ENCODE assay signal across 11 cellular contexts in genomic region chr3:149174901-149175300, GRCh38. TPM values are rescaled to one million over a fixed set of nuclear protein-coding genes. Genes with fewer than 3 reads are reported as not detected.
DNase-seq lines count a peak whose midpoint lies in the region; ATAC-seq and TF ChIP-seq lines count a peak whose summit lies in the region.
"Had no signal": no experiment of that assay in that cellular context is flagged by ENCODE, and none has a peak within 500 bp of the region (broad histone marks: within the 10 kb centered on the region; RNA-seq: fewer than 3 reads in every experiment).

No MANE protein-coding gene starts in this region.

- peaks cover 0 to 19% of the 10 kb centered on the region in 2 donors for H3K36me3 Mint-ChIP-seq in activated T-cell treated with anti-CD3 and anti-CD28 coated beads, Interleukin-2, amount 50 U/mL, for 72 hours (ENCODE audit: insufficient read depth in 2 of 2)
- H3K36me3 Mint-ChIP-seq in stimulated activated naive CD8-positive, alpha-beta T cell treated with anti-CD3 and anti-CD28 coated beads, Interleukin-15, Interleukin-2, amounts not matched to agents 100 ng/mL and 50 ng/mL, for 24 hours (ENCODE audit: low read depth) = peaks cover 46% of the 10 kb centered on the region

- H3K4me3 Mint-ChIP-seq in activated T-cell treated with anti-CD3 and anti-CD28 coated beads, Interleukin-2, amount 50 U/mL, for 72 hours = peak overlapping the region; percentile 8 to 9
- H3K4me3 Mint-ChIP-seq in stimulated activated naive CD8-positive, alpha-beta T cell treated with anti-CD3 and anti-CD28 coated beads, Interleukin-15, Interleukin-2, amounts not matched to agents 100 ng/mL and 50 ng/mL, for 24 hours = no peak overlapping the region

- H3K4me1 ChIP-seq in left ventricle myocardium inferior = peaks cover 12% of the 10 kb centered on the region
- H3K4me1 ChIP-seq: BE2C had no signal

- TF ChIP-seq CTCF in left ventricle myocardium inferior (IDR thresholded peaks at IDR 0.05; ENCODE audit: borderline replicate concordance) = no peak

- H3K27me3 Mint-ChIP-seq in activated T-cell treated with anti-CD3 and anti-CD28 coated beads, Interleukin-2, amount 50 U/mL, for 72 hours (ENCODE audit: low read depth) = no peaks in the 10 kb centered on the region
- H3K27me3 Mint-ChIP-seq in stimulated activated naive CD8-positive, alpha-beta T cell treated with anti-CD3 and anti-CD28 coated beads, Interleukin-15, Interleukin-2, amounts not matched to agents 100 ng/mL and 50 ng/mL, for 24 hours = no peaks in the 10 kb centered on the region

- H3K4me3 ChIP-seq in left ventricle myocardium inferior = no peak overlapping the region

- intact Hi-C loops in left ventricle myocardium inferior (cut with micrococcal nuclease) = no loop called here

- H3K36me3 ChIP-seq in left ventricle myocardium inferior = peaks cover 67% of the 10 kb centered on the region

- no peaks in the 10 kb centered on the region for H3K9me3 Mint-ChIP-seq in activated T-cell treated with anti-CD3 and anti-CD28 coated beads, Interleukin-2, amount 50 U/mL, for 72 hours
- no peaks in the 10 kb centered on the region for H3K9me3 Mint-ChIP-seq in stimulated activated naive CD8-positive, alpha-beta T cell treated with anti-CD3 and anti-CD28 coated beads, Interleukin-15, Interleukin-2, amounts not matched to agents 100 ng/mL and 50 ng/mL, for 24 hours

- H3K27ac Mint-ChIP-seq in activated T-cell treated with anti-CD3 and anti-CD28 coated beads, Interleukin-2, amount 50 U/mL, for 72 hours = no peak overlapping the region
- peak overlapping the region; percentile 16 for H3K27ac Mint-ChIP-seq in stimulated activated naive CD8-positive, alpha-beta T cell treated with anti-CD3 and anti-CD28 coated beads, Interleukin-15, Interleukin-2, amounts not matched to agents 100 ng/mL and 50 ng/mL, for 24 hours

- H3K4me1 Mint-ChIP-seq in activated T-cell treated with anti-CD3 and anti-CD28 coated beads, Interleukin-2, amount 50 U/mL, for 72 hours (ENCODE audit: low read depth) = peaks cover 15% of the 10 kb centered on the region
- H3K4me1 Mint-ChIP-seq in stimulated activated naive CD8-positive, alpha-beta T cell treated with anti-CD3 and anti-CD28 coated beads, Interleukin-15, Interleukin-2, amounts not matched to agents 100 ng/mL and 50 ng/mL, for 24 hours (ENCODE audit: low read depth) = peaks cover 15% of the 10 kb centered on the region

- peaks cover 12% of the 10 kb centered on the region for H3K9me3 ChIP-seq in left ventricle myocardium inferior (replicated peaks)
- H3K9me3 ChIP-seq: BE2C had no signal

- peak; percentile 29 to 36 for DNase-seq in activated T-cell treated with anti-CD3 and anti-CD28 coated beads, Interleukin-2, amount 50 U/mL, for 72 hours
- DNase-seq in activated T-cell treated with anti-CD3 and anti-CD28 coated beads, Interleukin-2, amount 50 U/mL, for 48 hours = no peak
- DNase-seq in RPMI7951 (ENCODE audit: low read depth) (peak; percentile 53), G401 (ENCODE audit: low spot score) (no peak), C1 segment of cervical spinal cord (lab: John Stamatoyannopoulos, UW) (no peak), left ventricle myocardium inferior (no peak)
- DNase-seq: anterior cingulate cortex, BE2C had no signal

- in situ Hi-C loops in G401 (cut with HindIII; ENCODE audit: low sequenced_read_pairs) = no loop called here

- no peaks in the 10 kb centered on the region for H3K27me3 ChIP-seq in left ventricle myocardium inferior (ENCODE audit: low read depth)
- H3K27me3 ChIP-seq: BE2C had no signal

- H3K27ac ChIP-seq in left ventricle myocardium inferior (replicated peaks) = no peak overlapping the region
- H3K27ac ChIP-seq: HL-60 had no signal

- ATAC-seq in activated T-cell treated with anti-CD3 and anti-CD28 coated beads, Interleukin-2, amount 50 U/mL, for 72 hours (replicated peaks in 1 of 2) = peak; percentile 97 to 100
- peak; percentile 81 for ATAC-seq in HG02973 (IDR thresholded peaks at IDR 0.05; ENCODE audit: unreplicated experiment)

RNA-seq across cellular contexts. Expression of gene HPS3, which starts 45.5 kb away (rescaled TPM):
- 10 to 100 TPM; 18.9 to 22.2 TPM for total RNA-seq in activated T-cell treated with anti-CD3 and anti-CD28 coated beads, Interleukin-2, amount 50 U/mL, for 72 hours
- 40.5 and 50.3 TPM in 2 replicates for total RNA-seq in RPMI7951 (2014; rRNA removed; shearing (Covaris generic))
- 110 and 126 TPM in 2 replicates for total RNA-seq in G401 (2014; rRNA removed; shearing (Covaris generic))
- 5.6 TPM for total RNA-seq in left ventricle myocardium inferior

RNA-seq across cellular contexts. Expression of gene CP, which starts 46.7 kb away (rescaled TPM):
- total RNA-seq in activated T-cell treated with anti-CD3 and anti-CD28 coated beads, Interleukin-2, amount 50 U/mL, for 72 hours = not detected
- total RNA-seq in RPMI7951 (2014; rRNA removed; shearing (Covaris generic)) = 0.39 TPM in 1 of 2 replicates, not detected in the other
- total RNA-seq in G401 (2014; rRNA removed; shearing (Covaris generic)) = 93.2 and 119 TPM in 2 replicates
- 6.2 TPM for total RNA-seq in left ventricle myocardium inferior

Comparison
In these comparisons a context has a peak if more than half of its experiments do, and no peak if none do; other contexts are left out.
1. DNase-seq: peak in activated T-cell treated with anti-CD3 and anti-CD28 coated beads, Interleukin-2, amount 50 U/mL, for 72 hours (2 of 2) and RPMI7951 (single experiment); none in activated T-cell treated with anti-CD3 and anti-CD28 coated beads, Interleukin-2, amount 50 U/mL, for 48 hours (0 of 2), G401 (single experiment), C1 segment of cervical spinal cord (0 of 14) and left ventricle myocardium inferior (single experiment).
2. RNA of gene CP, which starts 46.7 kb away (total RNA-seq): 93.2 to 119 TPM in G401; 6.2 TPM in left ventricle myocardium inferior (single experiment), not detected in activated T-cell treated with anti-CD3 and anti-CD28 coated beads, Interleukin-2, amount 50 U/mL, for 72 hours and 0.39 TPM in RPMI7951; every median in the first group is over 10 times any median in the second.